ENCODE assay signal across 8 cellular contexts in genomic region chr18:77765468-77765867, GRCh38.
DNase-seq lines count a peak whose midpoint lies in the region; ATAC-seq lines count a peak whose summit lies in the region.

No MANE protein-coding gene starts in this region.

- no peaks in the 10 kb centered on the region for H3K9me3 Mint-ChIP-seq in naive thymus-derived CD8-positive, alpha-beta T cell

- H3K4me3 Mint-ChIP-seq in naive thymus-derived CD8-positive, alpha-beta T cell = no peak overlapping the region

- no peak overlapping the region for H3K27ac Mint-ChIP-seq in naive thymus-derived CD8-positive, alpha-beta T cell

- H3K27me3 Mint-ChIP-seq in naive thymus-derived CD8-positive, alpha-beta T cell = peaks cover 11 to 24% (median 12%) of the 10 kb centered on the region in 5 donors

- no peaks in the 10 kb centered on the region for H3K36me3 Mint-ChIP-seq in naive thymus-derived CD8-positive, alpha-beta T cell

- POLR2A ChIA-PET in naive thymus-derived CD8-positive, alpha-beta T cell (lab: Charles Lee) = no interaction called here

- DNase-seq in NOMO-1 treated with DMSO at 0.1 percent for 48 hours (lab: John Stamatoyannopoulos, UW; ENCODE audit: unreplicated experiment) (peak; percentile 14), NOMO-1 treated with dmso at 0.1 percent for 144 hours (lab: John Stamatoyannopoulos, UW; ENCODE audit: unreplicated experiment) (no peak), NCI-H128 (lab: John Stamatoyannopoulos, UW; ENCODE audit: unreplicated experiment) (peak; percentile 82), UCSD-AML1 (lab: John Stamatoyannopoulos, UW; ENCODE audit: unreplicated experiment) (peak; percentile 20), middle frontal gyrus (ENCODE audit: extremely low spot score, low spot score) (peak; percentile 13), CD1c-positive myeloid dendritic cell (ENCODE audit: extremely low spot score) (no peak)
- no peak for DNase-seq in naive thymus-derived CD8-positive, alpha-beta T cell
- no peak for DNase-seq in effector CD8-positive, alpha-beta T cell (lab: John Stamatoyannopoulos, UW)

- ATAC-seq in naive thymus-derived CD8-positive, alpha-beta T cell = no peak

- peaks cover 0 to 4% (median 1%) of the 10 kb centered on the region in 4 donors for H3K4me1 Mint-ChIP-seq in naive thymus-derived CD8-positive, alpha-beta T cell

Comparison
In these comparisons a context has a peak if more than half of its experiments do, and no peak if none do; other contexts are left out.
1. DNase-seq: peak in NOMO-1 treated with DMSO at 0.1 percent for 48 hours (single experiment), NCI-H128 (single experiment), UCSD-AML1 (single experiment) and middle frontal gyrus (single experiment); none in NOMO-1 treated with dmso at 0.1 percent for 144 hours (single experiment), naive thymus-derived CD8-positive, alpha-beta T cell (0 of 10), effector CD8-positive, alpha-beta T cell (single experiment) and CD1c-positive myeloid dendritic cell (single experiment).